ENCODE assay signal across 16 cellular contexts in genomic region chr5:173765661-173766060, GRCh38.
DNase-seq lines count a peak whose midpoint lies in the region; ATAC-seq and TF ChIP-seq lines count a peak whose summit lies in the region.
"Had no signal": no experiment of that assay in that cellular context is flagged by ENCODE, and none has a peak within 500 bp of the region (broad histone marks: within the 10 kb centered on the region; RNA-seq: fewer than 3 reads in every experiment).

No MANE protein-coding gene starts in this region.

- peaks cover 44% of the 10 kb centered on the region for H3K4me1 Mint-ChIP-seq in neural progenitor cell
- no peaks in the 10 kb centered on the region for H3K4me1 Mint-ChIP-seq in activated CD4-positive, alpha-beta T cell treated with anti-CD3 and anti-CD28 coated beads, Interleukin-2, amount 10 ng/mL, durations not matched to agents 24 days and 14 days
- H3K4me1 Mint-ChIP-seq: CD8-positive, alpha-beta memory T cell; naive thymus-derived CD8-positive, alpha-beta T cell had no signal

- ATAC-seq in left cardiac atrium (no peak), GM19463 (IDR thresholded peaks at IDR 0.05; ENCODE audit: unreplicated experiment) (no peak), HG03342 (IDR thresholded peaks at IDR 0.05; ENCODE audit: unreplicated experiment) (no peak)
- ATAC-seq: naive thymus-derived CD8-positive, alpha-beta T cell had no signal

- H4K20me1 ChIP-seq in neural progenitor cell (ENCODE audit: low read depth), result no peaks in the 10 kb centered on the region

- H3K9me3 ChIP-seq in right atrium auricular region, result no peaks in the 10 kb centered on the region
- no peaks in the 10 kb centered on the region for H3K9me3 ChIP-seq in esophagus (ENCODE audit: control insufficient read depth in 2 of 2, insufficient read depth in 1 of 2, low read depth in 1 of 2, low read length in 1 of 2)
- no peaks in the 10 kb centered on the region for H3K9me3 ChIP-seq in neural progenitor cell (ENCODE audit: low read depth)
- H3K9me3 ChIP-seq: testis had no signal

- H3K79me2 ChIP-seq in neural progenitor cell (ENCODE audit: low read depth), result no peaks in the 10 kb centered on the region

- DNase-seq in right atrium auricular region (ENCODE audit: low spot score) (no peak), left cardiac atrium (no peak), neural progenitor cell (ENCODE audit: low spot score) (no peak), SIG-M5 (lab: John Stamatoyannopoulos, UW) (no peak)
- no peak for DNase-seq in activated CD4-positive, alpha-beta T cell treated with anti-CD3 and anti-CD28 coated beads, Interleukin-2, amount 10 ng/mL, durations not matched to agents 24 days and 14 days
- DNase-seq: activated B cell treated with CpG ODN at 0.5 μM for 24 hours; CD8-positive, alpha-beta memory T cell; GOT3; naive thymus-derived CD8-positive, alpha-beta T cell; NCI-H1694 treated with DMSO at 0.1 percent for 48 hours; stimulated activated CD4-positive, alpha-beta T cell treated with anti-CD3 and anti-CD28 coated beads, Interleukin-1b, Interleukin-23, amount 100 ng/mL, for 48 hours; T-helper 1 cell had no signal

- H3K27ac Mint-ChIP-seq in neural progenitor cell, result peak overlapping the region; percentile 10
- H3K27ac Mint-ChIP-seq in activated CD4-positive, alpha-beta T cell treated with anti-CD3 and anti-CD28 coated beads, Interleukin-2, amount 10 ng/mL, durations not matched to agents 24 days and 14 days, result no peak overlapping the region
- H3K27ac Mint-ChIP-seq: activated B cell treated with CpG ODN at 0.5 μM for 24 hours; CD8-positive, alpha-beta memory T cell; naive thymus-derived CD8-positive, alpha-beta T cell had no signal

- no peaks in the 10 kb centered on the region for H3K27me3 Mint-ChIP-seq in neural progenitor cell (ENCODE audit: insufficient read depth, low read depth)
- H3K27me3 Mint-ChIP-seq in activated CD4-positive, alpha-beta T cell treated with anti-CD3 and anti-CD28 coated beads, Interleukin-2, amount 10 ng/mL, durations not matched to agents 24 days and 14 days, result peaks cover 3% of the 10 kb centered on the region

- 63 to 80% methylated on average over 6 of the region's 6 CpGs for WGBS in esophagus, 2 donors

- H3K4me3 ChIP-seq in right atrium auricular region, result no peak overlapping the region
- H3K4me3 ChIP-seq in esophagus (ENCODE audit: low read depth in 1 of 2, low read length in 2 of 2), result no peak overlapping the region
- no peak overlapping the region for H3K4me3 ChIP-seq in neural progenitor cell
- H3K4me3 ChIP-seq: testis had no signal

- H3K9ac ChIP-seq in neural progenitor cell, result no peak overlapping the region

- H3K36me3 ChIP-seq in right atrium auricular region (no peaks in the 10 kb centered on the region), esophagus (ENCODE audit: control insufficient read depth in 2 of 2, insufficient read depth in 2 of 2, low read length in 1 of 2) (no peaks in the 10 kb centered on the region), neural progenitor cell (no peaks in the 10 kb centered on the region)

- no peaks in the 10 kb centered on the region for H3K9me3 Mint-ChIP-seq in neural progenitor cell
- no peaks in the 10 kb centered on the region for H3K9me3 Mint-ChIP-seq in activated CD4-positive, alpha-beta T cell treated with anti-CD3 and anti-CD28 coated beads, Interleukin-2, amount 10 ng/mL, durations not matched to agents 24 days and 14 days
- H3K9me3 Mint-ChIP-seq: activated B cell treated with CpG ODN at 0.5 μM for 24 hours; naive thymus-derived CD8-positive, alpha-beta T cell had no signal

- H2AFZ ChIP-seq in neural progenitor cell (replicated peaks), result no peak overlapping the region

- H3K4me3 Mint-ChIP-seq in neural progenitor cell, result no peak overlapping the region
- H3K4me3 Mint-ChIP-seq in activated CD4-positive, alpha-beta T cell treated with anti-CD3 and anti-CD28 coated beads, Interleukin-2, amount 10 ng/mL, durations not matched to agents 24 days and 14 days, result no peak overlapping the region
- H3K4me3 Mint-ChIP-seq: activated B cell treated with CpG ODN at 0.5 μM for 24 hours; CD8-positive, alpha-beta memory T cell; naive thymus-derived CD8-positive, alpha-beta T cell had no signal

- H3K4me1 ChIP-seq in right atrium auricular region (peaks cover 0 to 45% of the 10 kb centered on the region in 2 donors), esophagus (ENCODE audit: control insufficient read depth in 2 of 2, insufficient read depth in 2 of 2, low read length in 1 of 2) (peaks cover 0 to 5% of the 10 kb centered on the region in 2 donors), neural progenitor cell (peaks cover 4% of the 10 kb centered on the region)

- H3F3A ChIP-seq in neural progenitor cell (ENCODE audit: low read depth), result no peaks in the 10 kb centered on the region

- no peaks in the 10 kb centered on the region for H3K27me3 ChIP-seq in right atrium auricular region
- no peaks in the 10 kb centered on the region for H3K27me3 ChIP-seq in esophagus (ENCODE audit: control insufficient read depth in 1 of 2, insufficient read depth in 2 of 2, low read length in 2 of 2)
- no peaks in the 10 kb centered on the region for H3K27me3 ChIP-seq in neural progenitor cell
- H3K27me3 ChIP-seq: testis had no signal

- H3K36me3 Mint-ChIP-seq in neural progenitor cell, result no peaks in the 10 kb centered on the region
- no peaks in the 10 kb centered on the region for H3K36me3 Mint-ChIP-seq in activated CD4-positive, alpha-beta T cell treated with anti-CD3 and anti-CD28 coated beads, Interleukin-2, amount 10 ng/mL, durations not matched to agents 24 days and 14 days (ENCODE audit: low read depth)
- H3K36me3 Mint-ChIP-seq: CD8-positive, alpha-beta memory T cell; naive thymus-derived CD8-positive, alpha-beta T cell had no signal

- intact Hi-C loops in left cardiac atrium (cut with DNase I), result loop anchor here in 1 of 2 donors (5.0 to 10.0 kb wide), 2 partner anchors 141 to 207 kb away; no protein-coding TSS in a partner anchor
- intact Hi-C loops in activated CD4-positive, alpha-beta T cell treated with anti-CD3 and anti-CD28 coated beads, Interleukin-2, amount 10 ng/mL, durations not matched to agents 24 days and 14 days (cut with micrococcal nuclease), result no loop called here

- H3K27ac ChIP-seq in right atrium auricular region (peak overlapping the region; percentile 81 to 90), esophagus (ENCODE audit: low read depth in 2 of 2, low read length in 1 of 2) (peak overlapping the region; percentile 77 to 94), neural progenitor cell (no peak overlapping the region)
- H3K27ac ChIP-seq: testis had no signal

- TF ChIP-seq CTCF in right atrium auricular region (IDR thresholded peaks at IDR 0.05) (no peak), neural progenitor cell (IDR thresholded peaks at IDR 0.05) (no peak)

- H3K4me2 ChIP-seq in neural progenitor cell, result no peak overlapping the region
